1 cellular context compared by ENCODE assay signal in the genomic region with DNA sequence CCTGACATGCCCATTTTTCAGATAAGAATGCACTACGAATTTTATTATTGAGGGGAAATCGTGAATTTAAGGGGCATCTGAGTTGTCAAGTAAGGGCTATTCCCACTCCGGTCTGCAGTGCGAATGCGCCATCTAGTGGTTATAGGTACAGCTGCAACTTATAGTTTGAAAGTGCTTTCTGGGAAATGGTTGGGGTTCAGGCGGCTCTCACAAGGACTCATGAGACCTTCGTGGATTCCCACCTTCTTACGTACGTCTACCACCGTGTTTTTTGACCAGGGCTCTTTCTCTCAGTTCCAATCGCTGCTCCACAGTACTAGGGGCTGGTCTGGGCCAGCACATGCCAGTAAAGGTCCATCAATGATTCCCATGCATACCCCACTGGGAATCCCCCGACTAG.
A peak's percentile ranks its signal among the peaks of the same experiment; 100 is the strongest.
TF ChIP-seq lines count a peak whose summit lies in the region.

No MANE protein-coding gene starts in this region.

TF ChIP-seq in IMR-90, 13 proteins besides CTCF, POLR2A, EP300 and RAD21:
- TF ChIP-seq MAZ (IDR thresholded peaks at IDR 0.05; ENCODE audit: borderline replicate concordance, low read depth, low read length) (no peak), NFE2L2 (IDR thresholded peaks at IDR 0.05; ENCODE audit: low read depth, low read length) (no peak), SMC3 (IDR thresholded peaks at IDR 0.05; ENCODE audit: low read depth, low read length) (peak; percentile 57)
